In genomic region chr6:117200067-117200466, GRCh38 we compare ENCODE assay signal across 15 cellular contexts.
"Had no signal": no experiment of that assay in that cellular context is flagged by ENCODE, and none has a peak within 500 bp of the region (broad histone marks: within the 10 kb centered on the region; RNA-seq: fewer than 3 reads in every experiment).

No MANE protein-coding gene starts in this region.

- DNase-seq: activated CD4-positive, alpha-beta T cell treated with anti-CD3 and anti-CD28 coated beads, Interleukin-2, amount 50 U/mL, for 4 hours; activated effector memory CD4-positive, alpha-beta T cell treated with anti-CD3 and anti-CD28 coated beads, Interleukin-2, amount 50 U/mL, for 16 hours; activated T-cell treated with anti-CD3 and anti-CD28 coated beads, Interleukin-2, amount 50 U/mL, for 24 hours; brain microvascular endothelial cell; left lung; mesenchymal stem cell; ovary; small intestine; SW 1271 had no signal

- H3K36me3 ChIP-seq: brain microvascular endothelial cell, left lung, ovary, tibial nerve had no signal

- H3K4me3 ChIP-seq: dorsolateral prefrontal cortex, left lung, ovary, tibial nerve had no signal

- ATAC-seq: activated CD4-positive, CD25-positive, alpha-beta regulatory T cell treated with anti-CD3 and anti-CD28 coated beads, Interleukin-2, amount 50 U/mL, for 24 hours; esophagus mucosa; left lung; stimulated activated effector memory CD8-positive, alpha-beta T cell treated with anti-CD3 and anti-CD28 coated beads, Interleukin-12 subunit alpha, Interleukin-12 subunit beta, amount 100 ng/mL, for 72 hours had no signal

- H3K27me3 ChIP-seq: brain microvascular endothelial cell, dorsolateral prefrontal cortex, left lung, ovary, tibial nerve had no signal

- H3K4me1 ChIP-seq: left lung, tibial nerve had no signal

- FAIRE-seq: islet of Langerhans, small intestine had no signal

- H3K27ac ChIP-seq: brain microvascular endothelial cell, dorsolateral prefrontal cortex, left lung, ovary, tibial nerve had no signal

- H3K9me3 ChIP-seq: left lung, ovary, tibial nerve had no signal
